Comparison of ENCODE assay signal across 8 cellular contexts in the genomic region with DNA sequence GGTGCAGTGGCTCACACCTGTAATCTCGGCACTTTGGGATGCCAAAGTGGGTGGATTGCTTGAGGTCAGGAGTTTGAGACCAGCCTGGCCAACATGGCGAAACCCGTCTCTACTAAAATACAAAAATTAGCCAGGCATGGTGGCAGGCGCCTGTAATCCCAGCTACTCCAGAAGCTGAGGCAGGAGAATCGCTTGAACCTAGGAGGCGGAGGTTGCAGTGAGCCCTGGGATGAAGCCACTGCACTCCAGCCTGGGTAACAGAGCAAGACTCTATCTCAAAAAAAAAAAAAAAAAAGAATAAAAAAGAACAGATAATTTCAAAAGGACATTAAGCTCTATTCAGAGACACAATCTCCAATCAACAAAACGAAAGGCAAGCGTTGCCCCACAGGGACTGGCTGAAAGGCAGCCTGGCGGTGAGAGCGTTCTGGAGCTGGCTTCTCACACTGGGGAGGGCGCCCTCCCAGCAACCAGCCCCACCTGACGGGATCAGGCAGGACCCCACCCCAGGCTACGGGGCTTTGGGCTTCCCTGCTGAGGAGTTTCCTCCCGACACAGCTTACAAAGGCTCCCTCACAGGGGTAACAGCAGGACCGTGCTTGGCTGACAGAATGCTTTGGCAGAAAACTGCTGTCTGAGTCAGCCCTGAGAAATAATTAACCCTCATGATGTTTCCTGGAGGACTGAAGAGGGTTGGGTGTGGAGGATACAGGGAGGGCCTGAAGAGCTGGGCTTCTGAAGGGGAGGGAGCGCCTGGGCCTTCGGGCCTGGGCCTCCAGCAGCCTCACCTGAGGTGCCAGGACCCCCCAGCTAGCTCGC. TPM values are rescaled to one million over a fixed set of nuclear protein-coding genes. Genes with fewer than 3 reads are reported as not detected.
DNase-seq lines count a peak whose midpoint lies in the region; ATAC-seq, FAIRE-seq and TF ChIP-seq lines count a peak whose summit lies in the region.

No MANE protein-coding gene starts in this region.

- H3K36me3 Mint-ChIP-seq in mesothelial cell of epicardium: no peaks in the 10 kb centered on the region

- peak overlapping the region; percentile 72 for H3K9ac ChIP-seq in endothelial cell of umbilical vein (replicated peaks; ENCODE audit: extremely low read depth, insufficient read depth, low read length)

- peak; percentile 59 to 74 for DNase-seq in NCI-H524 (lab: John Stamatoyannopoulos, UW)
- DNase-seq in endothelial cell of umbilical vein (ENCODE audit: low read depth, low spot score): peak; percentile 87
- no peak for DNase-seq in mesothelial cell of epicardium (ENCODE audit: low spot score in 2 of 2, unreplicated experiment in 2 of 2)
- peak; percentile 80 to 87 for DNase-seq in uterus
- no peak for DNase-seq in stimulated activated CD4-positive, alpha-beta T cell treated with anti-CD3 and anti-CD28 coated beads, Interleukin-4, amount 100 ng/mL, for 24 hours
- DNase-seq in SK-N-DZ (ENCODE audit: low spot score): no peak

- H3K4me3 Mint-ChIP-seq in mesothelial cell of epicardium: peak overlapping the region; percentile 22

- H3K27ac Mint-ChIP-seq in mesothelial cell of epicardium: peak overlapping the region; percentile 79

- POLR2A ChIA-PET in endothelial cell of umbilical vein (lab: Charles Lee): interaction anchor here (1.9 kb wide), 1 partner anchor 10 kb away, joined by 4 read pairs; no protein-coding TSS in a partner anchor

- H3K9me1 ChIP-seq in endothelial cell of umbilical vein (replicated peaks; ENCODE audit: control insufficient read depth, extremely low read depth, insufficient read depth, low read length): no peaks in the 10 kb centered on the region

- H3K4me2 ChIP-seq in endothelial cell of umbilical vein (ENCODE audit: insufficient read depth, low read length): peak overlapping the region; percentile 97

- TF ChIP-seq POLR2A in endothelial cell of umbilical vein (IDR thresholded peaks at IDR 0.05; ENCODE audit: low read depth, low read length) (peak; percentile 45), uterus (IDR thresholded peaks at IDR 0.05) (peak; percentile 47 to 55)

- peak; percentile 99 for FAIRE-seq in endothelial cell of umbilical vein (lab: Jason Lieb, UNC)

- H3K9me3 ChIP-seq in endothelial cell of umbilical vein (replicated peaks; ENCODE audit: control insufficient read depth, insufficient read depth, low read length) (no peaks in the 10 kb centered on the region), uterus (no peaks in the 10 kb centered on the region)

- H3K4me1 ChIP-seq in endothelial cell of umbilical vein (ENCODE audit: control insufficient read depth, extremely low read depth, insufficient read depth, low read length) (peaks cover 7% of the 10 kb centered on the region), uterus (peaks cover 4 to 6% of the 10 kb centered on the region in 2 donors)

- CTCF ChIA-PET in endothelial cell of umbilical vein (lab: Charles Lee): interaction anchor here (0.5 to 2.3 kb wide), 13 partner anchors 10 to 272 kb away, joined by 3 to 15 read pairs (median 3); partner anchors contain the start of gene SRP9

- no peaks in the 10 kb centered on the region for H3K27me3 ChIP-seq in endothelial cell of umbilical vein (ENCODE audit: control insufficient read depth in 2 of 2, insufficient read depth in 2 of 2, low read length in 2 of 2)
- no peaks in the 10 kb centered on the region for H3K27me3 ChIP-seq in uterus

- H3K36me3 ChIP-seq in endothelial cell of umbilical vein (ENCODE audit: control insufficient read depth in 2 of 2, extremely low read depth in 1 of 2, insufficient read depth in 2 of 2, low read length in 2 of 2) (no peaks in the 10 kb centered on the region), uterus (no peaks in the 10 kb centered on the region)

- H3K27me3 Mint-ChIP-seq in mesothelial cell of epicardium (ENCODE audit: low read depth): no peaks in the 10 kb centered on the region

- intact Hi-C loops in endothelial cell of umbilical vein (cut with micrococcal nuclease): loop anchor here (2.0 kb wide), 1 partner anchor 52 kb away; no protein-coding TSS in a partner anchor
- intact Hi-C loops in uterus (cut with DNase I; ENCODE audit: low total_unique reads): no loop called here

- no TSS peak for BruUV-seq in endothelial cell of umbilical vein (replicated peaks; lab: Mats Ljungman, UMichigan)

- H4K20me1 ChIP-seq in endothelial cell of umbilical vein (replicated peaks; ENCODE audit: control insufficient read depth, extremely low read depth, insufficient read depth, low read length): no peaks in the 10 kb centered on the region

- peak in 1 of 2 donors; percentile 22 for TF ChIP-seq CTCF in endothelial cell of umbilical vein (IDR thresholded peaks at IDR 0.05; ENCODE audit: extremely low read depth in 1 of 2, insufficient read depth in 1 of 2, low read depth in 1 of 2, low read length in 2 of 2)
- no peak for TF ChIP-seq CTCF in mesothelial cell of epicardium (IDR thresholded peaks at IDR 0.05; ENCODE audit: unreplicated experiment)
- peak; percentile 4 to 48 (median 14) for TF ChIP-seq CTCF in uterus (IDR thresholded peaks at IDR 0.05)

- H3K4me1 Mint-ChIP-seq in mesothelial cell of epicardium: peaks cover 11% of the 10 kb centered on the region

- peak overlapping the region; percentile 100 for H2AFZ ChIP-seq in endothelial cell of umbilical vein (ENCODE audit: low read depth, low read length)

- H3K27ac ChIP-seq in endothelial cell of umbilical vein (ENCODE audit: insufficient read depth, low read depth, low read length): peak overlapping the region; percentile 74
- H3K27ac ChIP-seq in uterus: peak overlapping the region; percentile 96 to 98

- H3K4me3 ChIP-seq in endothelial cell of umbilical vein (replicated peaks in 1 of 3; ENCODE audit: insufficient read depth in 1 of 3, low read depth in 1 of 3, low read length in 3 of 3): peak overlapping the region; percentile 34 to 70 (median 60)
- H3K4me3 ChIP-seq in uterus: peak overlapping the region; percentile 44 to 55

- no peaks in the 10 kb centered on the region for H3K9me3 Mint-ChIP-seq in mesothelial cell of epicardium

- no peaks in the 10 kb centered on the region for H3K79me2 ChIP-seq in endothelial cell of umbilical vein (ENCODE audit: control insufficient read depth, insufficient read depth, low read length)

- peak; percentile 95 for ATAC-seq in GM19463 (IDR thresholded peaks at IDR 0.05; ENCODE audit: unreplicated experiment)
- ATAC-seq in HG02885 (IDR thresholded peaks at IDR 0.05; ENCODE audit: poor library complexity, unreplicated experiment): no peak

- dilution Hi-C loops in endothelial cell of umbilical vein (cut with MboI; ENCODE audit: extremely low pct_ligation_motif_present, low sequenced_read_pairs): no loop called here

TF ChIP-seq in endothelial cell of umbilical vein, 7 proteins besides CTCF, POLR2A, EP300 and RAD21:
- peak; percentile 67 for TF ChIP-seq POLR2AphosphoS5 (IDR thresholded peaks at IDR 0.05; ENCODE audit: insufficient read depth, low read depth, low read length)
- no peak for TF ChIP-seq MAX (IDR thresholded peaks at IDR 0.05; ENCODE audit: insufficient read depth, insufficient read length)
- no peak for TF ChIP-seq GATA2 (IDR thresholded peaks at IDR 0.05; ENCODE audit: insufficient read depth, insufficient read length, low read depth, low read length)
- peak; percentile 70 for TF ChIP-seq FOS (IDR thresholded peaks at IDR 0.05; ENCODE audit: borderline replicate concordance, insufficient read depth, low read length)

RNA-seq across cellular contexts. Expression of gene SRP9, which starts 31.1 kb away (rescaled TPM):
- total RNA-seq in endothelial cell of umbilical vein: 283 and 292 TPM in 2 replicates
- 217 and 384 TPM in 2 replicates for polyA plus RNA-seq in endothelial cell of umbilical vein
- polyA plus RNA-seq in endothelial cell of umbilical vein (2011; cell fraction: cytosol; rRNA removed): 269 and 348 TPM in 2 replicates
- 109 and 191 TPM in 2 replicates for polyA plus RNA-seq in endothelial cell of umbilical vein (2011; cell fraction: nucleus; rRNA removed)
- polyA plus RNA-seq in endothelial cell of umbilical vein (2012): 251 and 296 TPM in 2 replicates
- 152 and 194 TPM in 2 replicates for polyA minus RNA-seq in endothelial cell of umbilical vein
- polyA minus RNA-seq in endothelial cell of umbilical vein (2011; cell fraction: cytosol; rRNA and poly(A)+ RNA removed): 103 TPM
- 32.3 and 44.7 TPM in 2 replicates for polyA minus RNA-seq in endothelial cell of umbilical vein (2011; cell fraction: nucleus; rRNA and poly(A)+ RNA removed)
- total RNA-seq in mesothelial cell of epicardium: 241 to 259 TPM (median 251 TPM) in 3 replicates
- 100 to 1,000 TPM; 169 to 551 (median 202) TPM for total RNA-seq in uterus
- 718 and 771 TPM in 2 replicates for polyA plus RNA-seq in SK-N-DZ (2014; cell fraction: cytosol; rRNA removed)
- 323 and 469 TPM in 2 replicates for polyA plus RNA-seq in SK-N-DZ (2014; cell fraction: nucleus; rRNA removed)

Comparison
In these comparisons a context has a peak if more than half of its experiments do, and no peak if none do; other contexts are left out.
1. DNase-seq: peak in NCI-H524 (2 of 2), endothelial cell of umbilical vein (single experiment) and uterus (2 of 2); none in mesothelial cell of epicardium (0 of 2), stimulated activated CD4-positive, alpha-beta T cell treated with anti-CD3 and anti-CD28 coated beads, Interleukin-4, amount 100 ng/mL, for 24 hours (single experiment) and SK-N-DZ (single experiment).